Comparison of ENCODE assay signal across 11 cellular contexts in the genomic region with DNA sequence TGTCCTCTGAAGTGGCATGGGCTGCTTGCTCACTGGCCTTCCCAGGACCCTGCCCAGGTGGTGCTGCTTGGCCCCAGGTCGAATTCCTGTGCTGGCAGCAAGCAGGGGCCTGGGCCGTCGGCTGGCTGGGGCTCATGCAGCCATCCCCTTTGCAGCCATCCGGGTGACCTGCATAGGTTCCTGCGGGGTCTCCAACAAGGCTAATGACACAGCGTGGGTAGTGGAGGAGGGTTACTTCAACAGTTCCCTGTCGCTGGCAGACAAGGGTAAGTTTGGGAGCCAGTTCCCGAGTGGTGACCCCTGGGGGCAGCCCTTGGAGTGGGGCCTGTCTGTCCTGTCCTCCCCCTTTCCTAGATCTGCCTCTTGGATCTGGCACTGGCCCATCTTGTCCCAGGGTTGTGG. TPM values are rescaled to one million over a fixed set of nuclear protein-coding genes. Genes with fewer than 3 reads are reported as not detected.
DNase-seq lines count a peak whose midpoint lies in the region; ATAC-seq and TF ChIP-seq lines count a peak whose summit lies in the region.
"Had no signal": no experiment of that assay in that cellular context is flagged by ENCODE, and none has a peak within 500 bp of the region (broad histone marks: within the 10 kb centered on the region; RNA-seq: fewer than 3 reads in every experiment).

No MANE protein-coding gene starts in this region.

- intact Hi-C loops in left ventricle myocardium inferior (cut with micrococcal nuclease): no loop called here
- intact Hi-C loops in heart right ventricle (cut with DNase I): loop anchor here in 1 of 10 donors (10.0 kb wide), 1 partner anchor 62 kb away; no protein-coding TSS in a partner anchor
- intact Hi-C loops in dendritic cell treated with granulocyte-macrophage colony-stimulating factor and Interleukin-4, amounts not matched to agents 40 ng/mL and 50 ng/mL, for 4 days (cut with micrococcal nuclease): no loop called here
- intact Hi-C loops in esophagus muscularis mucosa (cut with DNase I): no loop called here

- H3K4me1 Mint-ChIP-seq in dendritic cell treated with granulocyte-macrophage colony-stimulating factor and Interleukin-4, amounts not matched to agents 40 ng/mL and 50 ng/mL, for 4 days (ENCODE audit: low read depth): peaks cover 70% of the 10 kb centered on the region

- H2AK5ac ChIP-seq in neuronal stem cell (ENCODE audit: low read depth, low read length): no peak overlapping the region

- WGBS in heart right ventricle, 2 donors: 68 to 73% methylated on average over 8 of the region's 8 CpGs
- WGBS in neuronal stem cell (ENCODE audit: extremely low coverage in 2 of 2, insufficient read length in 2 of 2, insufficient replicate concordance in 1 of 2), 2 donors: no CpG with 5 or more reads among the region's 8 CpGs
- 40% methylated on average over 2 of the region's 8 CpGs for WGBS in esophagus muscularis mucosa

- H3K27ac ChIP-seq in left ventricle myocardium inferior (replicated peaks) (peak overlapping the region; percentile 59), heart right ventricle (peak overlapping the region in 3 of 10 donors; percentile 1 to 72 (median 5)), neuronal stem cell (replicated peaks; ENCODE audit: low read length) (no peak overlapping the region), esophagus muscularis mucosa (replicated peaks in 1 of 4) (peak overlapping the region in 1 of 4 donors; percentile 17)

- no peak overlapping the region for H3K23ac ChIP-seq in neuronal stem cell (ENCODE audit: low read depth, low read length, poor library complexity)

- no peak overlapping the region for H2AFZ ChIP-seq in neuronal stem cell (ENCODE audit: low read length)

- H3K18ac ChIP-seq in neuronal stem cell (ENCODE audit: low read length): peak overlapping the region; percentile 46

- no peak overlapping the region for H2BK120ac ChIP-seq in neuronal stem cell (ENCODE audit: low read depth, low read length)

- H3K4me2 ChIP-seq in neuronal stem cell (ENCODE audit: insufficient read depth, low read length, poor library complexity, severe bottlenecking): no peak overlapping the region

- H4K91ac ChIP-seq in neuronal stem cell (ENCODE audit: low read depth, low read length, poor library complexity): no peak overlapping the region

- TF ChIP-seq CTCF in left ventricle myocardium inferior (IDR thresholded peaks at IDR 0.05; ENCODE audit: borderline replicate concordance): no peak
- no peak for TF ChIP-seq CTCF in heart right ventricle (IDR thresholded peaks at IDR 0.05)
- no peak for TF ChIP-seq CTCF in esophagus muscularis mucosa (IDR thresholded peaks at IDR 0.05)

- H2BK5ac ChIP-seq in neuronal stem cell (ENCODE audit: low read length): no peak overlapping the region

- no peak overlapping the region for H3K4ac ChIP-seq in neuronal stem cell (ENCODE audit: low read length)

- no peak overlapping the region for H4K8ac ChIP-seq in neuronal stem cell (ENCODE audit: low read depth, low read length)

- no peak overlapping the region for H3K4me3 Mint-ChIP-seq in dendritic cell treated with granulocyte-macrophage colony-stimulating factor and Interleukin-4, amounts not matched to agents 40 ng/mL and 50 ng/mL, for 4 days

- DNase-seq in left ventricle myocardium inferior: no peak
- DNase-seq in heart right ventricle: no peak
- no peak for DNase-seq in neuronal stem cell (ENCODE audit: low spot score)
- DNase-seq in NOMO-1 (lab: John Stamatoyannopoulos, UW; ENCODE audit: unreplicated experiment in 2 of 2): no peak
- no peak for DNase-seq in esophagus muscularis mucosa (ENCODE audit: extremely low spot score)
- no peak for DNase-seq in AG20443 (ENCODE audit: low spot score)
- DNase-seq: activated CD4-positive, alpha-beta T cell treated with anti-CD3 and anti-CD28 coated beads for 1 hour; NCI-H1105 treated with DMSO at 0.1 percent for 48 hours; substantia nigra had no signal

- peaks cover 70% of the 10 kb centered on the region for H3K36me3 Mint-ChIP-seq in dendritic cell treated with granulocyte-macrophage colony-stimulating factor and Interleukin-4, amounts not matched to agents 40 ng/mL and 50 ng/mL, for 4 days (ENCODE audit: low read depth)

- H3K9me3 ChIP-seq in left ventricle myocardium inferior (replicated peaks) (no peaks in the 10 kb centered on the region), heart right ventricle (no peaks in the 10 kb centered on the region), neuronal stem cell (replicated peaks in 1 of 2; ENCODE audit: control insufficient read depth in 2 of 2, insufficient read depth in 1 of 2, low read depth in 1 of 2, low read length in 2 of 2) (no peaks in the 10 kb centered on the region), esophagus muscularis mucosa (no peaks in the 10 kb centered on the region)

- H3K27ac Mint-ChIP-seq in dendritic cell treated with granulocyte-macrophage colony-stimulating factor and Interleukin-4, amounts not matched to agents 40 ng/mL and 50 ng/mL, for 4 days: peak overlapping the region; percentile 63

- H3K36me3 ChIP-seq in left ventricle myocardium inferior: peaks cover 37% of the 10 kb centered on the region
- peaks cover 0 to 45% (median 20%) of the 10 kb centered on the region in 9 donors for H3K36me3 ChIP-seq in heart right ventricle
- H3K36me3 ChIP-seq in neuronal stem cell (replicated peaks in 1 of 2; ENCODE audit: control insufficient read depth in 2 of 2, insufficient read depth in 2 of 2, low read length in 2 of 2): peaks cover 24 to 44% of the 10 kb centered on the region in 2 donors
- peaks cover 10 to 43% (median 37%) of the 10 kb centered on the region in 4 donors for H3K36me3 ChIP-seq in esophagus muscularis mucosa

- H3K4me1 ChIP-seq in left ventricle myocardium inferior: peaks cover 46% of the 10 kb centered on the region
- peaks cover 12 to 49% (median 42%) of the 10 kb centered on the region in 9 donors for H3K4me1 ChIP-seq in heart right ventricle
- peaks cover 3% of the 10 kb centered on the region in 2 donors for H3K4me1 ChIP-seq in neuronal stem cell (ENCODE audit: control insufficient read depth in 2 of 2, insufficient read depth in 1 of 2, low read depth in 1 of 2, low read length in 2 of 2)
- peaks cover 31 to 57% (median 40%) of the 10 kb centered on the region in 4 donors for H3K4me1 ChIP-seq in esophagus muscularis mucosa

- no peak overlapping the region for H2BK15ac ChIP-seq in neuronal stem cell (ENCODE audit: low read length)

- no peaks in the 10 kb centered on the region for H3K27me3 ChIP-seq in left ventricle myocardium inferior (ENCODE audit: low read depth)
- H3K27me3 ChIP-seq in heart right ventricle: no peaks in the 10 kb centered on the region
- H3K27me3 ChIP-seq in neuronal stem cell (ENCODE audit: control insufficient read depth in 3 of 3, insufficient read depth in 3 of 3, low read depth in 1 of 3, low read length in 3 of 3): no peaks in the 10 kb centered on the region
- no peaks in the 10 kb centered on the region for H3K27me3 ChIP-seq in esophagus muscularis mucosa

- H2BK12ac ChIP-seq in neuronal stem cell (ENCODE audit: low read length): no peak overlapping the region

- TF ChIP-seq EP300 in esophagus muscularis mucosa (IDR thresholded peaks at IDR 0.05): no peak

- H3K9me3 Mint-ChIP-seq in dendritic cell treated with granulocyte-macrophage colony-stimulating factor and Interleukin-4, amounts not matched to agents 40 ng/mL and 50 ng/mL, for 4 days: no peaks in the 10 kb centered on the region

- TF ChIP-seq POLR2A in esophagus muscularis mucosa (IDR thresholded peaks at IDR 0.05; ENCODE audit: low read depth): no peak

- H3K79me1 ChIP-seq in neuronal stem cell (ENCODE audit: low read depth, low read length): peaks cover 14% of the 10 kb centered on the region

- no peak for ATAC-seq in heart right ventricle
- ATAC-seq in HG02798 (IDR thresholded peaks at IDR 0.05; ENCODE audit: poor library complexity, unreplicated experiment): no peak

- H3K4me3 ChIP-seq in left ventricle myocardium inferior (no peak overlapping the region), heart right ventricle (no peak overlapping the region), neuronal stem cell (ENCODE audit: low read length in 2 of 2) (no peak overlapping the region), esophagus muscularis mucosa (no peak overlapping the region)

- no peak overlapping the region for H3K9ac ChIP-seq in neuronal stem cell (ENCODE audit: low read depth, low read length, poor library complexity)

- H3K27me3 Mint-ChIP-seq in dendritic cell treated with granulocyte-macrophage colony-stimulating factor and Interleukin-4, amounts not matched to agents 40 ng/mL and 50 ng/mL, for 4 days: no peaks in the 10 kb centered on the region

- no peak overlapping the region for H3K14ac ChIP-seq in neuronal stem cell (ENCODE audit: low read length)

RNA-seq across cellular contexts. Expression of a gene that starts 6.1 kb away (rescaled TPM):
- total RNA-seq in left ventricle myocardium inferior (31.3 TPM), heart right ventricle (10 to 100 TPM; 26.4 to 39.7 (median 31.1) TPM), esophagus muscularis mucosa (10 to 100 TPM; 71.6 to 78.2 (median 74.2) TPM)
- 10 to 100 TPM; 19.6 to 45.1 TPM for polyA plus RNA-seq in heart right ventricle
- 50.1 TPM for polyA plus RNA-seq in neuronal stem cell (2013, experiment 1 of 2)
- 50.3 TPM for polyA plus RNA-seq in neuronal stem cell (2013, experiment 2 of 2)

RNA-seq across cellular contexts. Expression of a gene that starts 7.3 kb away (rescaled TPM):
- 16.2 TPM for total RNA-seq in left ventricle myocardium inferior
- total RNA-seq in heart right ventricle: 10 to 100 TPM; 10.3 to 20.3 (median 14.1) TPM
- 10 to 100 TPM; 28.3 to 93.1 TPM for polyA plus RNA-seq in heart right ventricle
- polyA plus RNA-seq in neuronal stem cell (2013, experiment 1 of 2): 28.6 TPM
- 28.4 TPM for polyA plus RNA-seq in neuronal stem cell (2013, experiment 2 of 2)
- 10 to 100 TPM; 16.6 to 28.2 (median 21.7) TPM for total RNA-seq in esophagus muscularis mucosa

RNA-seq across cellular contexts. Expression of a gene that starts 22.4 kb away (rescaled TPM):
- total RNA-seq in left ventricle myocardium inferior (11.6 TPM), heart right ventricle (10 to 100 TPM in 3 of 10 donors, 1 to 10 TPM in 7; 8.0 to 14.3 (median 8.9) TPM), esophagus muscularis mucosa (10 to 100 TPM; 10.4 to 18.3 (median 13.7) TPM)
- 10 to 100 TPM; 13.9 to 22.3 TPM for polyA plus RNA-seq in heart right ventricle
- 28.9 TPM for polyA plus RNA-seq in neuronal stem cell (2013, experiment 1 of 2)
- 28.0 TPM for polyA plus RNA-seq in neuronal stem cell (2013, experiment 2 of 2)

RNA-seq across cellular contexts. Expression of a gene that starts 34.0 kb away (rescaled TPM):
- total RNA-seq in left ventricle myocardium inferior: 18.0 TPM
- 10 to 100 TPM; 11.7 to 20.3 (median 17.8) TPM for total RNA-seq in heart right ventricle
- 10 to 100 TPM; 16.8 to 51.4 TPM for polyA plus RNA-seq in heart right ventricle
- 29.5 TPM for polyA plus RNA-seq in neuronal stem cell (2013, experiment 1 of 2)
- 29.6 TPM for polyA plus RNA-seq in neuronal stem cell (2013, experiment 2 of 2)
- 10 to 100 TPM; 19.9 to 27.8 (median 24.8) TPM for total RNA-seq in esophagus muscularis mucosa
